ENCODE assay signal across 25 cellular contexts in the genomic region with DNA sequence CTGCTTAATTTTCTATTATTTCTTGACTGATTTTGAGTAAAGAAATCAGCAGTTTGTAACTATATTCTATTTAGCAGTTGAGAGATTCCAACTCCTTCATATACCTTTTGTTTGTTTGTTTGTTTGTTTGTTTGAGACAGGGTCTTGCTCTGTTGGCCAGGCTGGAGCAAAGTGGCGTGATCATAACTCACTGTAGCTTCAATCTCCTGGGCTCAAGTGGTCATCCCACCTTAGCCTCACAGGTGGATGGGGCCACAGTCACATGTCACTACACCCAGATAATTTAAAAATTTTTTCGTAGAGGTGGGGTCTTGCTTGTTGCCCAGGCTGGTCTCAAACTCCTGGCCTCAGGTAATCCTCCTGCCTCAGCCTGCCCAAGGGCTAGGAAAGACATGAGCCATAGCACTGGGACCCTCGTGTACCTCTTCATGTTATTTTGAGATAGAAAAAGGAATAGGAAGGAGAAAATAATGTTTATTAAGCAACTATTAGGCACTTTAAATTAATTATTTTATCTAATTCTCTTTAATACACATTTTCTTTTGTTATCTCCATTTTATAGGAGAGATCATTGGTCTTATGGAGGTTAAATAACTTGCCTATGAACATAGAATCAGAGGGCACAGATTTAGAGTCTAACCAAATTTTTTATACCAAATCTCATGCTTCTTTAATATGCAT.
A peak's percentile ranks its signal among the peaks of the same experiment; 100 is the strongest.
DNase-seq lines count a peak whose midpoint lies in the region; ATAC-seq, FAIRE-seq and TF ChIP-seq lines count a peak whose summit lies in the region.
"Had no signal": no experiment of that assay in that cellular context is flagged by ENCODE, and none has a peak within 500 bp of the region (broad histone marks: within the 10 kb centered on the region; RNA-seq: fewer than 3 reads in every experiment).

No MANE protein-coding gene starts in this region.

- no peak for TF ChIP-seq CTCF in HEK293 (tag by site-specific recombination; IDR thresholded peaks at IDR 0.05)
- TF ChIP-seq CTCF in K562 (IDR thresholded peaks at IDR 0.05 in 2 of 3, conservative IDR thresholded peaks at IDR 0.05 in 1 of 3; ENCODE audit: insufficient read depth in 2 of 3, low read depth in 1 of 3, low read length in 3 of 3), result no peak
- TF ChIP-seq CTCF in pancreas (IDR thresholded peaks at IDR 0.05), result no peak
- TF ChIP-seq CTCF in psoas muscle (IDR thresholded peaks at IDR 0.05), result no peak

- no peak overlapping the region for H2AFZ ChIP-seq in K562 (ENCODE audit: low read depth, low read length)

- H3K9me3 ChIP-seq in HEK293 (ENCODE audit: control insufficient read depth, insufficient read depth, low read depth, low read length) (no peaks in the 10 kb centered on the region), SJSA1 (replicated peaks) (no peaks in the 10 kb centered on the region), K562 (replicated peaks; ENCODE audit: control insufficient read depth, insufficient read depth, low read depth, low read length) (no peaks in the 10 kb centered on the region), pancreas (no peaks in the 10 kb centered on the region), psoas muscle (no peaks in the 10 kb centered on the region)
- H3K9me3 ChIP-seq: A549, Caco-2 had no signal

- 0 out of 2 replicates have a peak, but pooled peaks cover 8% of the 10 kb centered on the region for H3K4me1 ChIP-seq in HEK293 (ENCODE audit: control insufficient read depth, insufficient read depth, low read length)
- peaks cover 13% of the 10 kb centered on the region for H3K4me1 ChIP-seq in SJSA1 (replicated peaks)
- H3K4me1 ChIP-seq in K562 (replicated peaks in 1 of 2; ENCODE audit: control insufficient read depth in 2 of 2, insufficient read depth in 2 of 2, low read length in 2 of 2), result no peaks in the 10 kb centered on the region
- peaks cover 0 to 6% (median 0%) of the 10 kb centered on the region in 3 donors for H3K4me1 ChIP-seq in pancreas
- H3K4me1 ChIP-seq in psoas muscle, result no peaks in the 10 kb centered on the region
- H3K4me1 ChIP-seq: A549; BLaER1 treated with 17β-estradiol and CSF1 and Interleukin-3, amounts not matched to agents 10 nM and 100 nM; Caco-2 had no signal

- H3K36me3 ChIP-seq in HEK293 (ENCODE audit: control insufficient read depth in 2 of 2, insufficient read depth in 1 of 2, low read length in 2 of 2), result no peaks in the 10 kb centered on the region
- no peaks in the 10 kb centered on the region for H3K36me3 ChIP-seq in SJSA1
- no peaks in the 10 kb centered on the region for H3K36me3 ChIP-seq in K562 (ENCODE audit: control insufficient read depth, insufficient read depth, low read length)
- no peaks in the 10 kb centered on the region for H3K36me3 ChIP-seq in pancreas
- no peaks in the 10 kb centered on the region for H3K36me3 ChIP-seq in psoas muscle (ENCODE audit: insufficient read depth in 1 of 2, low read depth in 1 of 2)

- in situ Hi-C loops in K562 (cut with MboI), result no loop called here

- H4K20me1 ChIP-seq in K562 (replicated peaks; ENCODE audit: control insufficient read depth, insufficient read depth, low read length), result no peaks in the 10 kb centered on the region
- H4K20me1 ChIP-seq: BLaER1 treated with 17β-estradiol and CSF1 and Interleukin-3, amounts not matched to agents 10 nM and 100 nM had no signal

- intact Hi-C loops in K562 (cut with micrococcal nuclease), result no loop called here
- intact Hi-C loops in pancreas (cut with DNase I), result no loop called here
- intact Hi-C loops in psoas muscle (cut with DNase I), result no loop called here

- 56% methylated on average over 3 of the region's 3 CpGs for WGBS in K562 (ENCODE audit: insufficient coverage, low coverage, missing lambda C conversion rate)
- WGBS in pancreas, 2 donors, result 89 to 92% methylated on average over 3 of the region's 3 CpGs
- WGBS in psoas muscle, 3 donors, result 96 to 98% (median 96%) methylated on average over 3 of the region's 3 CpGs

- POLR2A ChIA-PET in HEK293 (lab: Yijun Ruan, JAX) (interaction anchor here (1.2 kb wide), 1 partner anchor 14 kb away, joined by 3 read pairs; no protein-coding TSS in a partner anchor), K562 (lab: Yijun Ruan, JAX) (no interaction called here)

- no peaks in the 10 kb centered on the region for H3K27me3 ChIP-seq in SJSA1 (replicated peaks)
- H3K27me3 ChIP-seq in K562 (ENCODE audit: control insufficient read depth in 2 of 2, insufficient read depth in 2 of 2, low read length in 2 of 2), result no peaks in the 10 kb centered on the region; a peak in 1 of 5 replicates
- H3K27me3 ChIP-seq in pancreas, result no peaks in the 10 kb centered on the region
- no peaks in the 10 kb centered on the region for H3K27me3 ChIP-seq in psoas muscle (ENCODE audit: insufficient read depth in 3 of 3, low read length in 2 of 3)

- ATAC-seq in K562 (no peak), pancreas (no peak), psoas muscle (no peak)
- ATAC-seq: A549; CD8-positive, alpha-beta T cell; GM12878 had no signal

- TF ChIP-seq RAD21 in K562 (CRISPR knock-in tag; conservative IDR thresholded peaks at IDR 0.05 in 1 of 2, IDR thresholded peaks at IDR 0.05 in 1 of 2), result no peak

- no peak for TF ChIP-seq POLR2A in K562 (conservative IDR thresholded peaks at IDR 0.05)

- DNase-seq in SJSA1 (ENCODE audit: low read depth in 1 of 2, low spot score in 2 of 2), result no peak
- no peak for DNase-seq in K562 (ENCODE audit: extremely low read depth in 1 of 4, low spot score in 3 of 4)
- DNase-seq in pancreas, result no peak
- DNase-seq in psoas muscle, result no peak
- DNase-seq in NCI-H526 (lab: John Stamatoyannopoulos, UW), result no peak
- no peak for DNase-seq in D341Med (ENCODE audit: low spot score)
- DNase-seq: AML-193; Caco-2; Calu3; CD4-positive, alpha-beta T cell; CD8-positive, alpha-beta T cell; DMS 273 treated with DMSO at 0.1 percent for 48 hours; DMS153; DMS53; DMS79; DND-41; GDM1 had no signal

- CTCF ChIA-PET in HEK293 (lab: Yijun Ruan, JAX) (no interaction called here), K562 (lab: Yijun Ruan, JAX; ENCODE audit: low intra/inter-chr PET ratio) (no interaction called here)

- FAIRE-seq in K562 (lab: Jason Lieb, UNC), result no peak
- peak; percentile 17 for FAIRE-seq in pancreas (lab: Jason Lieb, UNC)
- FAIRE-seq: GM12892, GM18507 had no signal

- no peak overlapping the region for H3K27ac ChIP-seq in HEK293 (ENCODE audit: extremely low read depth, low read depth, low read length)
- H3K27ac ChIP-seq in SJSA1, result peak overlapping the region; percentile 34
- H3K27ac ChIP-seq in K562 (ENCODE audit: extremely low read depth, low read depth, low read length), result no peak overlapping the region
- H3K27ac ChIP-seq in pancreas, result no peak overlapping the region
- H3K27ac ChIP-seq in psoas muscle, result no peak overlapping the region
- H3K27ac ChIP-seq: 22Rv1; A549; BLaER1 treated with 17β-estradiol and CSF1 and Interleukin-3, amounts not matched to agents 10 nM and 100 nM; C4-2B had no signal

- H3K9ac ChIP-seq in K562 (ENCODE audit: insufficient read depth in 1 of 2, low read depth in 2 of 2, low read length in 2 of 2), result no peak overlapping the region
- H3K9ac ChIP-seq: BLaER1 treated with 17β-estradiol and CSF1 and Interleukin-3, amounts not matched to agents 10 nM and 100 nM had no signal

- no peaks in the 10 kb centered on the region for H3K79me2 ChIP-seq in K562 (ENCODE audit: control insufficient read depth, insufficient read depth, low read length)

- H3K4me3 ChIP-seq in HEK293 (ENCODE audit: low read depth, low read length) (no peak overlapping the region), SJSA1 (no peak overlapping the region), K562 (no peak overlapping the region), pancreas (no peak overlapping the region), psoas muscle (no peak overlapping the region)
- H3K4me3 ChIP-seq: A549; BLaER1 treated with 17β-estradiol and CSF1 and Interleukin-3, amounts not matched to agents 10 nM and 100 nM; GM12878 had no signal

- H3K4me2 ChIP-seq in K562 (ENCODE audit: insufficient read depth, low read length), result no peak overlapping the region
- H3K4me2 ChIP-seq: A549; BLaER1 treated with 17β-estradiol and CSF1 and Interleukin-3, amounts not matched to agents 10 nM and 100 nM had no signal

- BruUV-seq in K562 (replicated peaks; lab: Mats Ljungman, UMichigan), result no TSS peak

- no peaks in the 10 kb centered on the region for H3K9me1 ChIP-seq in K562 (ENCODE audit: control insufficient read depth, insufficient read depth, low read length)

- no peak for TF ChIP-seq EP300 in K562 (IDR thresholded peaks at IDR 0.05; ENCODE audit: low read length)

TF ChIP-seq in HEK293, 187 proteins besides CTCF, POLR2A, EP300 and RAD21 (continues in another document):
- TF ChIP-seq BCL11B (tag by site-specific recombination; IDR thresholded peaks at IDR 0.05; ENCODE audit: low read depth) (no peak), ZFHX2 (tag by site-specific recombination; conservative IDR thresholded peaks at IDR 0.05) (no peak), ZNF121 (tag by site-specific recombination; IDR thresholded peaks at IDR 0.05) (peak; percentile 97), ZNF837 (tag by site-specific recombination; IDR thresholded peaks at IDR 0.05) (no peak), ZNF664 (tag by site-specific recombination; IDR thresholded peaks at IDR 0.05) (peak; percentile 68), ZNF221 (tag by site-specific recombination; IDR thresholded peaks at IDR 0.05; ENCODE audit: borderline replicate concordance) (no peak), ZNF626 (tag by site-specific recombination; IDR thresholded peaks at IDR 0.05) (no peak), ZNF2 (tag by site-specific recombination; IDR thresholded peaks at IDR 0.05) (no peak), ZNF423 (tag by site-specific recombination; IDR thresholded peaks at IDR 0.05) (no peak), ZSCAN23 (tag by site-specific recombination; IDR thresholded peaks at IDR 0.05) (no peak)

TF ChIP-seq in K562, 482 proteins besides CTCF, POLR2A, EP300 and RAD21:
- TF ChIP-seq, protein P1, sequence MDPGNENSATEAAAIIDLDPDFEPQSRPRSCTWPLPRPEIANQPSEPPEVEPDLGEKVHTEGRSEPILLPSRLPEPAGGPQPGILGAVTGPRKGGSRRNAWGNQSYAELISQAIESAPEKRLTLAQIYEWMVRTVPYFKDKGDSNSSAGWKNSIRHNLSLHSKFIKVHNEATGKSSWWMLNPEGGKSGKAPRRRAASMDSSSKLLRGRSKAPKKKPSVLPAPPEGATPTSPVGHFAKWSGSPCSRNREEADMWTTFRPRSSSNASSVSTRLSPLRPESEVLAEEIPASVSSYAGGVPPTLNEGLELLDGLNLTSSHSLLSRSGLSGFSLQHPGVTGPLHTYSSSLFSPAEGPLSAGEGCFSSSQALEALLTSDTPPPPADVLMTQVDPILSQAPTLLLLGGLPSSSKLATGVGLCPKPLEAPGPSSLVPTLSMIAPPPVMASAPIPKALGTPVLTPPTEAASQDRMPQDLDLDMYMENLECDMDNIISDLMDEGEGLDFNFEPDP (CRISPR knock-in tag; IDR thresholded peaks at IDR 0.05), result no peak
- TF ChIP-seq DACH1 (IDR thresholded peaks at IDR 0.05; ENCODE audit: partially characterized antibody) (peak; percentile 61), ZNF121 (CRISPR knock-in tag; conservative IDR thresholded peaks at IDR 0.05) (peak; percentile 56)
TF ChIP-seq in K562: peak in this region for 2.
